Comparison of ENCODE assay signal across 8 cellular contexts in the genomic region with DNA sequence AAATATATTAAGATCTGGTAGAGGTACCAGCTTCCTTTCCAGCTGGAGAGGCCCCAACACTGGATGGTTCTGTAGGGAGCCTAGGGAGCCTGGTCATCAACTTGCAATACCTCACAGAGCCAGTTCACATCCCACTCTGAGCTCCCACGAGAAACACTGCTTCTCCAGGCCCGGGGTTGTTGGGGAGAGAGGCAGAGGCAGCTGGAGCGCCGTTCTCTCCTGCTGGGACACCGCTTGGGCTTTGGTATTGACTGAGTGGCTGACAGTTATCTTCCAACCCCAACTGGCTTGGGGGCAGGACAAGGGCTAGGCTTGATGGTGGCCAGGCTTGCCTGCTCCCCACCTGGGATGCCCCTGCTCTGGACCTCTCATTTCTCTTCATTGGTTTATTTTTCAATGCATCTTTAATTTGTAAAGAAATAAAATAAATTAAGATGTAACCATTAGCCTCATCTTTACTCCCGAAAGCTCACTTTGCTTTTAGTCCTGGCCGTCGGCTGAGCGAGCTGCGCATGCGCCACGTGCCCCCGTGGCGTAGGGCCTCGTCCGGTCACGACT. TPM values are rescaled to one million over a fixed set of nuclear protein-coding genes. Genes with fewer than 3 reads are reported as not detected.
DNase-seq lines count a peak whose midpoint lies in the region; ATAC-seq and TF ChIP-seq lines count a peak whose summit lies in the region.

No MANE protein-coding gene starts in this region.

- H3K27ac ChIP-seq in 22Rv1, result peak overlapping the region; percentile 96
- peak overlapping the region; percentile 71 for H3K27ac ChIP-seq in PC-3 (ENCODE audit: low read length)
- peak overlapping the region; percentile 94 for H3K27ac ChIP-seq in angular gyrus (ENCODE audit: low read depth, low read length)
- peak overlapping the region; percentile 99 for H3K27ac ChIP-seq in hepatocyte

- H3K27me3 ChIP-seq in PC-3 (ENCODE audit: low read length) (no peaks in the 10 kb centered on the region), hepatocyte (no peaks in the 10 kb centered on the region)

- TF ChIP-seq CTCF in 22Rv1 (IDR thresholded peaks at IDR 0.05) (no peak), GM12872 (IDR thresholded peaks at IDR 0.05; ENCODE audit: insufficient read depth, low read depth, low read length) (peak; percentile 19; the same call in 1 of the 3 replicates), PC-3 (conservative IDR thresholded peaks at IDR 0.05; ENCODE audit: low read depth, low read length) (no peak), hepatocyte (IDR thresholded peaks at IDR 0.05; ENCODE audit: poor library complexity) (no peak)

- ATAC-seq in HG03039 (IDR thresholded peaks at IDR 0.05; ENCODE audit: unreplicated experiment) (peak; percentile 43), PC-3 (peak; percentile 10), GM21367 (IDR thresholded peaks at IDR 0.05; ENCODE audit: unreplicated experiment) (no peak)

- TSS peak; percentile 43 for BruUV-seq in PC-3 (replicated peaks; lab: Mats Ljungman, UMichigan)

- H4K20me1 ChIP-seq in PC-3 (ENCODE audit: low read length), result peaks cover 24% of the 10 kb centered on the region
- no peaks in the 10 kb centered on the region for H4K20me1 ChIP-seq in hepatocyte (ENCODE audit: insufficient read depth, poor library complexity, severe bottlenecking)

- intact Hi-C loops in PC-3 (cut with micrococcal nuclease), result loop anchor here (1.0 to 5.0 kb wide), 5 partner anchors 8 to 226 kb away; partner anchors contain the start of genes NDST2, SEC24C and VCL

- peak overlapping the region; percentile 73 for H3K4me3 ChIP-seq in PC-3 (ENCODE audit: low read length)
- peak overlapping the region; percentile 99 for H3K4me3 ChIP-seq in hepatocyte
- peak overlapping the region; percentile 84 for H3K4me3 ChIP-seq in skeletal muscle cell (ENCODE audit: low read depth, low read length)

- POLR2A ChIA-PET in PC-3 (lab: Charles Lee; ENCODE audit: unreplicated experiment), result interaction anchor here (0.5 to 1.8 kb wide), 13 partner anchors 7 to 312 kb away, joined by 3 to 11 read pairs (median 4); partner anchors contain the start of gene CHCHD1

- H3K4me2 ChIP-seq in PC-3 (ENCODE audit: low read length) (peak overlapping the region; percentile 81), hepatocyte (peak overlapping the region; percentile 87)

- peaks cover 41% of the 10 kb centered on the region for H3K79me2 ChIP-seq in PC-3 (ENCODE audit: low read length)
- peaks cover 37% of the 10 kb centered on the region for H3K79me2 ChIP-seq in hepatocyte

- DNase-seq in PC-3 (peak; percentile 96), hepatocyte (ENCODE audit: low spot score) (peak; percentile 92), skeletal muscle cell (ENCODE audit: low read depth) (peak; percentile 42)

- H3K36me3 ChIP-seq in PC-3 (ENCODE audit: low read depth, low read length) (peaks cover 60% of the 10 kb centered on the region), hepatocyte (replicated peaks; ENCODE audit: insufficient read depth, low read depth) (no peaks in the 10 kb centered on the region)

- H3K9me3 ChIP-seq in PC-3 (ENCODE audit: low read length) (no peaks in the 10 kb centered on the region), hepatocyte (ENCODE audit: low read depth) (no peaks in the 10 kb centered on the region)

- H3K4me1 ChIP-seq in PC-3 (ENCODE audit: insufficient read depth, low read length) (peaks cover 22% of the 10 kb centered on the region), hepatocyte (ENCODE audit: insufficient read depth) (peaks cover 25% of the 10 kb centered on the region)

- H2AFZ ChIP-seq in PC-3 (ENCODE audit: low read length) (peak overlapping the region; percentile 89), hepatocyte (peak overlapping the region; percentile 97)

- CTCF ChIA-PET in PC-3 (lab: Charles Lee), result interaction anchor here (0.9 to 2.2 kb wide), 3 partner anchors 48 to 127 kb away, joined by 3 to 10 read pairs (median 4); no protein-coding TSS in a partner anchor

- H3K9me2 ChIP-seq in PC-3 (replicated peaks; ENCODE audit: low read length) (no peaks in the 10 kb centered on the region), hepatocyte (replicated peaks; ENCODE audit: insufficient read depth) (no peaks in the 10 kb centered on the region)

- WGBS in hepatocyte (ENCODE audit: low lambda C conversion rate, missing lambda C conversion rate), result 19% methylated on average over 17 of the region's 17 CpGs

- peak overlapping the region; percentile 78 for H3K9ac ChIP-seq in PC-3 (ENCODE audit: low read length)

- peaks cover 14% of the 10 kb centered on the region for H3F3A ChIP-seq in PC-3 (ENCODE audit: low read length, unreplicated experiment)

RNA-seq across cellular contexts. Expression of gene CHCHD1, which starts 10.0 kb away (rescaled TPM):
- 199 and 238 TPM in 2 replicates for total RNA-seq in PC-3 (2014; rRNA removed)
- 45.3 and 59.1 TPM in 2 replicates for total RNA-seq in hepatocyte
- polyA plus RNA-seq in hepatocyte, result 86.1 and 95.2 TPM in 2 replicates

RNA-seq across cellular contexts. Expression of gene ZSWIM8, which starts 13.6 kb away (rescaled TPM):
- 152 and 173 TPM in 2 replicates for total RNA-seq in PC-3 (2014; rRNA removed)
- total RNA-seq in hepatocyte, result 83.7 and 101 TPM in 2 replicates
- polyA plus RNA-seq in hepatocyte, result 98.5 and 103 TPM in 2 replicates

RNA-seq across cellular contexts. Expression of gene SEC24C, which starts 27.6 kb away (rescaled TPM):
- 285 and 325 TPM in 2 replicates for total RNA-seq in PC-3 (2014; rRNA removed)
- total RNA-seq in hepatocyte, result 59.4 and 60.2 TPM in 2 replicates
- 46.8 and 47.6 TPM in 2 replicates for polyA plus RNA-seq in hepatocyte

RNA-seq across cellular contexts. Expression of gene NDST2, which starts 39.6 kb away (rescaled TPM):
- total RNA-seq in PC-3 (2014; rRNA removed) (53.0 and 89.9 TPM in 2 replicates), hepatocyte (10.7 and 29.9 TPM in 2 replicates)
- 21.1 and 24.9 TPM in 2 replicates for polyA plus RNA-seq in hepatocyte

Comparison
In these comparisons a context has a peak if more than half of its experiments do, and no peak if none do; other contexts are left out.
1. DNase-seq: peak in every context shown above with its lines; median percentile 96 in PC-3; 92 in hepatocyte; 42 in skeletal muscle cell.